Comparison of ENCODE assay signal across 19 cellular contexts in genomic region chr9:89562186-89562814, GRCh38. TPM values are rescaled to one million over a fixed set of nuclear protein-coding genes. Genes with fewer than 3 reads are reported as not detected.
DNase-seq lines count a peak whose midpoint lies in the region; ATAC-seq, FAIRE-seq and TF ChIP-seq lines count a peak whose summit lies in the region.
"Had no signal": no experiment of that assay in that cellular context is flagged by ENCODE, and none has a peak within 500 bp of the region (broad histone marks: within the 10 kb centered on the region; RNA-seq: fewer than 3 reads in every experiment).

No MANE protein-coding gene starts in this region.

- FAIRE-seq in A549 (lab: Jason Lieb, UNC): no peak

- H3K4me1 Mint-ChIP-seq in activated CD4-positive, alpha-beta memory T cell treated with anti-CD3 and anti-CD28 coated beads, Interleukin-2, amount 10 ng/mL, durations not matched to agents 7 days and 5 days: peaks cover 1% of the 10 kb centered on the region

- H3K27ac Mint-ChIP-seq in activated CD4-positive, alpha-beta memory T cell treated with anti-CD3 and anti-CD28 coated beads, Interleukin-2, amount 10 ng/mL, durations not matched to agents 7 days and 5 days: no peak overlapping the region
- H3K27ac Mint-ChIP-seq: activated naive CD8-positive, alpha-beta T cell treated with anti-CD3 and anti-CD28 coated beads for 36 hours; dendritic cell treated with granulocyte-macrophage colony-stimulating factor and Interleukin-4, amounts not matched to agents 40 ng/mL and 50 ng/mL, for 4 days; HFFc6 had no signal

- H3K9me3 ChIP-seq in A549: no peaks in the 10 kb centered on the region
- H3K9me3 ChIP-seq: esophagus squamous epithelium, MG63, SJSA1 had no signal

- H3K27ac ChIP-seq in A549: peak overlapping the region in 1 of 2 experiments; percentile 63; a peak in 2 of 6 replicates
- H3K27ac ChIP-seq: esophagus squamous epithelium, parathyroid adenoma, SJSA1, transverse colon, WERI-Rb-1 had no signal

- no peaks in the 10 kb centered on the region for H3K36me3 Mint-ChIP-seq in activated CD4-positive, alpha-beta memory T cell treated with anti-CD3 and anti-CD28 coated beads, Interleukin-2, amount 10 ng/mL, durations not matched to agents 7 days and 5 days (ENCODE audit: low read depth)
- H3K36me3 Mint-ChIP-seq: activated naive CD8-positive, alpha-beta T cell treated with anti-CD3 and anti-CD28 coated beads for 36 hours had no signal

- no peak for TF ChIP-seq EP300 in A549 (IDR thresholded peaks at IDR 0.05)

- CTCF ChIA-PET in A549 (lab: Yijun Ruan, JAX): interaction anchor here (0.6 to 3.5 kb wide), 6 partner anchors 13 to 283 kb away, joined by 3 to 11 read pairs (median 4); no protein-coding TSS in a partner anchor
- CTCF ChIA-PET in activated CD4-positive, alpha-beta memory T cell treated with anti-CD3 and anti-CD28 coated beads, Interleukin-2, amount 10 ng/mL, durations not matched to agents 7 days and 5 days (lab: Charles Lee): no interaction called here

- peak in 1 of 2 experiments; percentile 47; a peak in 2 of 6 replicates for ATAC-seq in A549
- ATAC-seq in GM19438 (IDR thresholded peaks at IDR 0.05; ENCODE audit: low read depth, unreplicated experiment): peak; percentile 69
- peak; percentile 61 for ATAC-seq in HG03196 (IDR thresholded peaks at IDR 0.05; ENCODE audit: unreplicated experiment)
- no peak for ATAC-seq in GM21528 (IDR thresholded peaks at IDR 0.05; ENCODE audit: low FRiP score, unreplicated experiment)

- peaks cover 14% of the 10 kb centered on the region; the same call in 2 of the 3 replicates for H3K4me1 ChIP-seq in A549
- H3K4me1 ChIP-seq: esophagus squamous epithelium, parathyroid adenoma, SJSA1, transverse colon had no signal

- no peak overlapping the region for H3K4me3 ChIP-seq in A549
- H3K4me3 ChIP-seq: esophagus squamous epithelium, MG63, SJSA1, transverse colon had no signal

- peaks cover 32% of the 10 kb centered on the region for H3K27me3 Mint-ChIP-seq in activated CD4-positive, alpha-beta memory T cell treated with anti-CD3 and anti-CD28 coated beads, Interleukin-2, amount 10 ng/mL, durations not matched to agents 7 days and 5 days

- POLR2A ChIA-PET in A549 (lab: Yijun Ruan, JAX): no interaction called here
- POLR2A ChIA-PET in activated CD4-positive, alpha-beta memory T cell treated with anti-CD3 and anti-CD28 coated beads, Interleukin-2, amount 10 ng/mL, durations not matched to agents 7 days and 5 days (lab: Charles Lee): no interaction called here

- peak in 1 of 2 experiments; percentile 6 for DNase-seq in A549 (ENCODE audit: low read depth in 1 of 2, low spot score in 1 of 2)
- DNase-seq in glomerular visceral epithelial cell (ENCODE audit: extremely low spot score): peak; percentile 97
- DNase-seq in activated CD4-positive, alpha-beta memory T cell treated with anti-CD3 and anti-CD28 coated beads, Interleukin-2, amount 10 ng/mL, durations not matched to agents 7 days and 5 days: no peak
- no peak for DNase-seq in retina
- no peak for DNase-seq in NCI-H748 treated with DMSO at 0.1 percent for 48 hours (lab: John Stamatoyannopoulos, UW)
- DNase-seq: activated CD8-positive, alpha-beta memory T cell treated with anti-CD3 and anti-CD28 coated beads, Interleukin-2, amount 50 U/mL, for 4 hours; activated naive CD8-positive, alpha-beta T cell treated with anti-CD3 and anti-CD28 coated beads for 36 hours; COR-L47; esophagus squamous epithelium; HFFc6; MG63; transverse colon; WERI-Rb-1 had no signal

- H3K4me2 ChIP-seq in A549: peak overlapping the region; percentile 42

- 70% methylated on average over 10 of the region's 10 CpGs for WGBS in A549 (ENCODE audit: missing lambda C conversion rate)

- no peaks in the 10 kb centered on the region for H3K9me3 Mint-ChIP-seq in activated CD4-positive, alpha-beta memory T cell treated with anti-CD3 and anti-CD28 coated beads, Interleukin-2, amount 10 ng/mL, durations not matched to agents 7 days and 5 days
- H3K9me3 Mint-ChIP-seq: HFFc6 had no signal

- H3K4me3 Mint-ChIP-seq in activated CD4-positive, alpha-beta memory T cell treated with anti-CD3 and anti-CD28 coated beads, Interleukin-2, amount 10 ng/mL, durations not matched to agents 7 days and 5 days: no peak overlapping the region
- H3K4me3 Mint-ChIP-seq: activated naive CD8-positive, alpha-beta T cell treated with anti-CD3 and anti-CD28 coated beads for 36 hours; dendritic cell treated with granulocyte-macrophage colony-stimulating factor and Interleukin-4, amounts not matched to agents 40 ng/mL and 50 ng/mL, for 4 days; HFFc6 had no signal

- no peak for TF ChIP-seq RAD21 in A549 (conservative IDR thresholded peaks at IDR 0.05 in 1 of 2, IDR thresholded peaks at IDR 0.05 in 1 of 2)

- no peak for TF ChIP-seq POLR2A in A549 (IDR thresholded peaks at IDR 0.05; ENCODE audit: low read length)

- TF ChIP-seq CTCF in A549 (IDR thresholded peaks at IDR 0.05): no peak

TF ChIP-seq in A549, 52 proteins besides CTCF, POLR2A, EP300 and RAD21:
- TF ChIP-seq KDM5A (IDR thresholded peaks at IDR 0.05) (no peak), HEYL (CRISPR knock-in tag; IDR thresholded peaks at IDR 0.05) (no peak), ESRRA (IDR thresholded peaks at IDR 0.05; ENCODE audit: borderline replicate concordance, low read length) (no peak)

RNA-seq across cellular contexts. Expression of gene GADD45G, which starts 42.5 kb away (rescaled TPM):
- 0.16 TPM in 1 of 2 replicates, not detected in the other for polyA plus RNA-seq in A549 (2011; rRNA removed)
- 0.73 and 0.94 TPM in 2 replicates for polyA plus RNA-seq in A549 (2012; cell fraction: cytosol; rRNA removed)
- 1.2 and 1.4 TPM in 2 replicates for polyA plus RNA-seq in A549 (2012; cell fraction: nucleus; rRNA removed)
- 0.09 to 0.17 TPM (median 0.15 TPM) in 3 replicates for polyA plus RNA-seq in A549 (2017; fragmentation: RNase III; extraction: RNeasy Plus Mini Kit Qiagen cat#74134 plus additional on column Dnase treatment)
- polyA minus RNA-seq in A549 (2011; rRNA and poly(A)+ RNA removed): not detected in 2 replicates
- total RNA-seq in activated CD4-positive, alpha-beta memory T cell treated with anti-CD3 and anti-CD28 coated beads, Interleukin-2, amount 10 ng/mL, durations not matched to agents 7 days and 5 days: 10 to 100 TPM; 40.0 to 40.4 TPM
- total RNA-seq: SJSA1 had no signal
